In the genomic region with DNA sequence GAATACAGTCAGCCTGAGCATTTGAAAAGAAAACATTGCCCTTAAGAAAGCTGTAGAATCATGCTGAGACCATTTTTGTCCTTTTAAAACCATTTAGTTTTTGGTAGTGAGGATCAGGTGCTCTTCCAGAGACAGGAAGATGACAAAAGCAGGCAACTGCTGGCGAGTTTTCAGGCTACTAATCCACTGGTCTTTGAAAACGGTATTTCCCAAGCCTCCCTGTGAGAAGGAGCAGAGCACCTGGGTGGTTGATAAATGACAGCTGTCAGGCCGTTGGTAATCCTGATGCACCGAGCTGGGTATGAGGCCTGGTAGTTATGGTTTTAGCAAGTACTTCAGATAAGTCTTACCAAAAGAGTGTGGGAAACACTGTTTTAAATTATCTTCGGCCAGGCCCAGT, we compare ENCODE assay signal across 23 cellular contexts.
"Had no signal": no experiment of that assay in that cellular context is flagged by ENCODE, and none has a peak within 500 bp of the region (broad histone marks: within the 10 kb centered on the region; RNA-seq: fewer than 3 reads in every experiment).

No MANE protein-coding gene starts in this region.

- H3K27ac Mint-ChIP-seq: endodermal cell; memory B cell; natural killer cell treated with Interleukin-12 subunit alpha and Interleukin-12 subunit beta and Interleukin-15 and Interleukin-18, amount 100 ng/mL, for 72 hours; progenitor cell of endocrine pancreas; stimulated activated effector memory CD8-positive, alpha-beta T cell treated with anti-CD3 and anti-CD28 coated beads, Interleukin-12 subunit alpha, Interleukin-12 subunit beta, amount 100 ng/mL, for 72 hours; stimulated activated naive CD8-positive, alpha-beta T cell treated with anti-CD3 and anti-CD28 coated beads, Interleukin-15, Interleukin-2, amounts not matched to agents 100 ng/mL and 50 ng/mL, for 24 hours had no signal

- H3K27me3 ChIP-seq: colonic mucosa, heart left ventricle, pancreas, tibial artery, upper lobe of left lung, uterus had no signal

- H3K4me1 Mint-ChIP-seq: memory B cell had no signal

- H3K4me3 Mint-ChIP-seq: endodermal cell; memory B cell; natural killer cell treated with Interleukin-12 subunit alpha and Interleukin-12 subunit beta and Interleukin-15 and Interleukin-18, amount 100 ng/mL, for 72 hours; stimulated activated effector memory CD8-positive, alpha-beta T cell treated with anti-CD3 and anti-CD28 coated beads, Interleukin-12 subunit alpha, Interleukin-12 subunit beta, amount 100 ng/mL, for 72 hours; stimulated activated naive CD8-positive, alpha-beta T cell treated with anti-CD3 and anti-CD28 coated beads, Interleukin-15, Interleukin-2, amounts not matched to agents 100 ng/mL and 50 ng/mL, for 24 hours had no signal

- ATAC-seq: heart left ventricle; lower lobe of right lung; natural killer cell treated with Interleukin-12 subunit alpha and Interleukin-12 subunit beta and Interleukin-15 and Interleukin-18, amount 100 ng/mL, for 72 hours; right cardiac atrium; stimulated activated effector memory CD8-positive, alpha-beta T cell treated with anti-CD3 and anti-CD28 coated beads, Interleukin-12 subunit alpha, Interleukin-12 subunit beta, amount 100 ng/mL, for 72 hours had no signal

- H3K27ac ChIP-seq: colonic mucosa, heart left ventricle, left ventricle myocardium inferior, lower lobe of right lung, pancreas, tibial artery, upper lobe of left lung, uterus had no signal

- H3K36me3 Mint-ChIP-seq: memory B cell; natural killer cell treated with Interleukin-12 subunit alpha and Interleukin-12 subunit beta and Interleukin-15 and Interleukin-18, amount 100 ng/mL, for 72 hours; stimulated activated effector memory CD8-positive, alpha-beta T cell treated with anti-CD3 and anti-CD28 coated beads, Interleukin-12 subunit alpha, Interleukin-12 subunit beta, amount 100 ng/mL, for 72 hours had no signal

- H3K4me3 ChIP-seq: colonic mucosa, heart left ventricle, left ventricle myocardium inferior, lower lobe of right lung, pancreas, smooth muscle cell, tibial artery, upper lobe of left lung, uterus had no signal

- H3K9me3 Mint-ChIP-seq: memory B cell; natural killer cell treated with Interleukin-12 subunit alpha and Interleukin-12 subunit beta and Interleukin-15 and Interleukin-18, amount 100 ng/mL, for 72 hours; stimulated activated effector memory CD8-positive, alpha-beta T cell treated with anti-CD3 and anti-CD28 coated beads, Interleukin-12 subunit alpha, Interleukin-12 subunit beta, amount 100 ng/mL, for 72 hours; stimulated activated naive CD8-positive, alpha-beta T cell treated with anti-CD3 and anti-CD28 coated beads, Interleukin-15, Interleukin-2, amounts not matched to agents 100 ng/mL and 50 ng/mL, for 24 hours had no signal

- H3K27me3 Mint-ChIP-seq: progenitor cell of endocrine pancreas; stimulated activated naive CD8-positive, alpha-beta T cell treated with anti-CD3 and anti-CD28 coated beads, Interleukin-15, Interleukin-2, amounts not matched to agents 100 ng/mL and 50 ng/mL, for 24 hours had no signal

- DNase-seq: colonic mucosa; dermis blood vessel endothelial cell; effector CD4-positive, alpha-beta T cell; endodermal cell; heart left ventricle; hippocampal formation; left ventricle myocardium inferior; lower lobe of right lung; midbrain; occipital lobe; pancreas; right cardiac atrium; stimulated activated CD4-positive, alpha-beta T cell treated with anti-CD3 and anti-CD28 coated beads, Interleukin-4, amount 100 ng/mL, for 1 hour; stimulated activated CD8-positive, alpha-beta memory T cell treated with anti-CD3 and anti-CD28 coated beads, Interleukin-4, amount 100 ng/mL, for 48 hours; tibial artery; uterus had no signal
